In genomic region chr20:32829291-32830005, GRCh38 we compare ENCODE assay signal across 13 cellular contexts. TPM values are rescaled to one million over a fixed set of nuclear protein-coding genes. Genes with fewer than 3 reads are reported as not detected.
A peak's percentile ranks its signal among the peaks of the same experiment; 100 is the strongest.
DNase-seq lines count a peak whose midpoint lies in the region; ATAC-seq and TF ChIP-seq lines count a peak whose summit lies in the region.
"Had no signal": no experiment of that assay in that cellular context is flagged by ENCODE, and none has a peak within 500 bp of the region (broad histone marks: within the 10 kb centered on the region; RNA-seq: fewer than 3 reads in every experiment).

No MANE protein-coding gene starts in this region.

- no peaks in the 10 kb centered on the region for H3K27me3 Mint-ChIP-seq in activated naive CD4-positive, alpha-beta T cell treated with anti-CD3 and anti-CD28 coated beads, Interleukin-2, amount 50 U/mL, for 24 hours
- H3K27me3 Mint-ChIP-seq in chondrocyte (ENCODE audit: low read depth) (no peaks in the 10 kb centered on the region), nephron progenitor cell (ENCODE audit: low read depth, poor library complexity) (no peaks in the 10 kb centered on the region)
- H3K27me3 Mint-ChIP-seq: activated B cell treated with CpG ODN at 0.5 μM for 24 hours had no signal

- peaks cover 13% of the 10 kb centered on the region for H3K36me3 Mint-ChIP-seq in activated naive CD4-positive, alpha-beta T cell treated with anti-CD3 and anti-CD28 coated beads, Interleukin-2, amount 50 U/mL, for 24 hours
- H3K36me3 Mint-ChIP-seq in chondrocyte (ENCODE audit: low read depth) (peaks cover 29% of the 10 kb centered on the region), nephron progenitor cell (ENCODE audit: low read depth) (peaks cover 79% of the 10 kb centered on the region)

- TF ChIP-seq CTCF in chondrocyte (IDR thresholded peaks at IDR 0.05), result no peak
- TF ChIP-seq CTCF in nephron progenitor cell (IDR thresholded peaks at IDR 0.05), result no peak
- no peak for TF ChIP-seq CTCF in upper lobe of left lung (IDR thresholded peaks at IDR 0.05)

- H3K9me3 Mint-ChIP-seq in activated naive CD4-positive, alpha-beta T cell treated with anti-CD3 and anti-CD28 coated beads, Interleukin-2, amount 50 U/mL, for 24 hours, result no peaks in the 10 kb centered on the region
- no peaks in the 10 kb centered on the region for H3K9me3 Mint-ChIP-seq in chondrocyte (ENCODE audit: low read depth)
- no peaks in the 10 kb centered on the region for H3K9me3 Mint-ChIP-seq in nephron progenitor cell
- H3K9me3 Mint-ChIP-seq: activated B cell treated with CpG ODN at 0.5 μM for 24 hours had no signal

- no peak for DNase-seq in activated naive CD4-positive, alpha-beta T cell treated with anti-CD3 and anti-CD28 coated beads, Interleukin-2, amount 50 U/mL, for 16 hours
- DNase-seq in chondrocyte (ENCODE audit: low spot score), result no peak
- no peak for DNase-seq in nephron progenitor cell
- no peak for DNase-seq in upper lobe of left lung
- DNase-seq in superior temporal gyrus (ENCODE audit: extremely low spot score), result no peak
- DNase-seq in left lobe of liver (ENCODE audit: low spot score), result no peak
- DNase-seq: activated B cell treated with CpG ODN at 0.5 μM for 24 hours; amniotic stem cell; NCI-H524; stimulated activated CD4-positive, alpha-beta T cell treated with anti-CD3 and anti-CD28 coated beads, Interleukin-4, amount 100 ng/mL, for 4 hours had no signal

- peaks cover 17 to 39% (median 19%) of the 10 kb centered on the region in 4 donors for H3K4me1 ChIP-seq in upper lobe of left lung

- peaks cover 0 to 56% (median 29%) of the 10 kb centered on the region in 4 donors for H3K36me3 ChIP-seq in upper lobe of left lung

- no peak for TF ChIP-seq EP300 in upper lobe of left lung (IDR thresholded peaks at IDR 0.05)

- peaks cover 75% of the 10 kb centered on the region for H3K4me1 Mint-ChIP-seq in activated naive CD4-positive, alpha-beta T cell treated with anti-CD3 and anti-CD28 coated beads, Interleukin-2, amount 50 U/mL, for 24 hours
- H3K4me1 Mint-ChIP-seq in chondrocyte (ENCODE audit: low read depth), result peaks cover 37% of the 10 kb centered on the region
- H3K4me1 Mint-ChIP-seq in nephron progenitor cell, result peaks cover 30% of the 10 kb centered on the region

- H3K27ac Mint-ChIP-seq in activated naive CD4-positive, alpha-beta T cell treated with anti-CD3 and anti-CD28 coated beads, Interleukin-2, amount 50 U/mL, for 24 hours, result peak overlapping the region; percentile 53
- H3K27ac Mint-ChIP-seq in chondrocyte (ENCODE audit: unreplicated experiment) (peak overlapping the region; percentile 67), nephron progenitor cell (peak overlapping the region; percentile 89)

- H3K27ac ChIP-seq in upper lobe of left lung, result peak overlapping the region in 3 of 4 donors; percentile 14 to 71 (median 63)

- ATAC-seq in upper lobe of left lung (ENCODE audit: low FRiP score in 2 of 2), result peak in 1 of 2 donors; percentile 84
- ATAC-seq in left lobe of liver, result no peak
- ATAC-seq in HG02885 (IDR thresholded peaks at IDR 0.05; ENCODE audit: poor library complexity, unreplicated experiment), result no peak

- H3K9me3 ChIP-seq in upper lobe of left lung, result no peaks in the 10 kb centered on the region

- H3K27me3 ChIP-seq in upper lobe of left lung, result no peaks in the 10 kb centered on the region

- 70 to 84% methylated on average over 3 of the region's 3 CpGs for WGBS in upper lobe of left lung, 2 donors

- no peak overlapping the region for H3K4me3 Mint-ChIP-seq in activated naive CD4-positive, alpha-beta T cell treated with anti-CD3 and anti-CD28 coated beads, Interleukin-2, amount 50 U/mL, for 24 hours
- no peak overlapping the region for H3K4me3 Mint-ChIP-seq in chondrocyte (ENCODE audit: unreplicated experiment)
- no peak overlapping the region for H3K4me3 Mint-ChIP-seq in nephron progenitor cell
- H3K4me3 Mint-ChIP-seq: activated B cell treated with CpG ODN at 0.5 μM for 24 hours had no signal

- no peak for TF ChIP-seq POLR2A in upper lobe of left lung (IDR thresholded peaks at IDR 0.05)

- no peak overlapping the region for H3K4me3 ChIP-seq in upper lobe of left lung

RNA-seq across cellular contexts. Expression of gene MAPRE1, which starts 9.7 kb away (rescaled TPM):
- total RNA-seq in chondrocyte (121 to 177 TPM (median 176 TPM) in 3 replicates), upper lobe of left lung (10 to 100 TPM; 36.2 to 94.2 (median 77.9) TPM), left lobe of liver (9.6 TPM)

RNA-seq across cellular contexts. Expression of gene EFCAB8, which starts 29.3 kb away (rescaled TPM):
- total RNA-seq in chondrocyte, result 0.32 to 0.67 TPM (median 0.51 TPM) in 3 replicates
- total RNA-seq in upper lobe of left lung, result 1 to 10 TPM in 3 of 6 donors, under 1 TPM in 3; 0.10 to 3.3 (median 0.67) TPM
- total RNA-seq in left lobe of liver, result 0.15 TPM
- total RNA-seq: M059J had no signal
